2 cellular contexts compared by ENCODE assay signal in the genomic region with DNA sequence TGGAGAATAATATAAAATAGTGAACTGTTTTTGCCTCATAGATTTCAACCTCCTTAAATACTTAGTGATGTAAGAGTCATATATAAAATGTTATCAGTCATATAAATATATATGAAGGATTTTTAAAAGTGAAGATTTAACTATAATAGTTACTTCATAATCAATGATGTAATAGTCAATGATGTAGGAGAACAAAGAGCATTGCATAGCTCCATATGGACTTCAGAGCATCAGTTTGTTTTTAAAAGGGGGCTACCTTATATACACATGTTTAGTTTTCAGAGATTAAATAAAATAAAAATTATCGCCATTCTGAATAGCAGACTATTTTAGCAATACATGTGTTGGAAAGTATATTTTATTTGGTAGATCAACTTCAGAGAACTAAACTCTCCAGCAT.
TF ChIP-seq lines count a peak whose summit lies in the region.

No MANE protein-coding gene starts in this region.

TF ChIP-seq in SK-N-SH, 30 proteins besides CTCF, POLR2A, EP300 and RAD21 (continued from another document):
- no peak for TF ChIP-seq MAX (IDR thresholded peaks at IDR 0.05; ENCODE audit: low read depth)
- no peak for TF ChIP-seq TEAD4 (IDR thresholded peaks at IDR 0.05; ENCODE audit: borderline replicate concordance, insufficient read depth)
- no peak for TF ChIP-seq GABPA (IDR thresholded peaks at IDR 0.05; ENCODE audit: low read depth)
- no peak for TF ChIP-seq SMC3 (IDR thresholded peaks at IDR 0.05; ENCODE audit: low read depth, low read length)
- no peak for TF ChIP-seq TCF12 (IDR thresholded peaks at IDR 0.05)
- no peak for TF ChIP-seq FOXM1 (IDR thresholded peaks at IDR 0.05; ENCODE audit: low read depth)
- TF ChIP-seq USF1 (IDR thresholded peaks at IDR 0.05; ENCODE audit: borderline replicate concordance, low read depth): no peak
- TF ChIP-seq PBX3 (IDR thresholded peaks at IDR 0.05): no peak

TF ChIP-seq in SK-N-SH treated with all-trans-retinoic acid at 6 μM for 48 hours, 23 proteins besides CTCF, POLR2A, EP300 and RAD21 (continued from another document):
- TF ChIP-seq, protein P1, sequence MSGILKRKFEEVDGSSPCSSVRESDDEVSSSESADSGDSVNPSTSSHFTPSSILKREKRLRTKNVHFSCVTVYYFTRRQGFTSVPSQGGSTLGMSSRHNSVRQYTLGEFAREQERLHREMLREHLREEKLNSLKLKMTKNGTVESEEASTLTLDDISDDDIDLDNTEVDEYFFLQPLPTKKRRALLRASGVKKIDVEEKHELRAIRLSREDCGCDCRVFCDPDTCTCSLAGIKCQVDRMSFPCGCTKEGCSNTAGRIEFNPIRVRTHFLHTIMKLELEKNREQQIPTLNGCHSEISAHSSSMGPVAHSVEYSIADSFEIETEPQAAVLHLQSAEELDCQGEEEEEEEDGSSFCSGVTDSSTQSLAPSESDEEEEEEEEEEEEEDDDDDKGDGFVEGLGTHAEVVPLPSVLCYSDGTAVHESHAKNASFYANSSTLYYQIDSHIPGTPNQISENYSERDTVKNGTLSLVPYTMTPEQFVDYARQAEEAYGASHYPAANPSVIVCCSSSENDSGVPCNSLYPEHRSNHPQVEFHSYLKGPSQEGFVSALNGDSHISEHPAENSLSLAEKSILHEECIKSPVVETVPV (CRISPR knock-in tag; IDR thresholded peaks at IDR 0.05): no peak
- TF ChIP-seq ZNF8 (CRISPR knock-in tag; IDR thresholded peaks at IDR 0.05): no peak
- no peak for TF ChIP-seq ZNF70 (CRISPR knock-in tag; IDR thresholded peaks at IDR 0.05)
- TF ChIP-seq, protein P2, sequence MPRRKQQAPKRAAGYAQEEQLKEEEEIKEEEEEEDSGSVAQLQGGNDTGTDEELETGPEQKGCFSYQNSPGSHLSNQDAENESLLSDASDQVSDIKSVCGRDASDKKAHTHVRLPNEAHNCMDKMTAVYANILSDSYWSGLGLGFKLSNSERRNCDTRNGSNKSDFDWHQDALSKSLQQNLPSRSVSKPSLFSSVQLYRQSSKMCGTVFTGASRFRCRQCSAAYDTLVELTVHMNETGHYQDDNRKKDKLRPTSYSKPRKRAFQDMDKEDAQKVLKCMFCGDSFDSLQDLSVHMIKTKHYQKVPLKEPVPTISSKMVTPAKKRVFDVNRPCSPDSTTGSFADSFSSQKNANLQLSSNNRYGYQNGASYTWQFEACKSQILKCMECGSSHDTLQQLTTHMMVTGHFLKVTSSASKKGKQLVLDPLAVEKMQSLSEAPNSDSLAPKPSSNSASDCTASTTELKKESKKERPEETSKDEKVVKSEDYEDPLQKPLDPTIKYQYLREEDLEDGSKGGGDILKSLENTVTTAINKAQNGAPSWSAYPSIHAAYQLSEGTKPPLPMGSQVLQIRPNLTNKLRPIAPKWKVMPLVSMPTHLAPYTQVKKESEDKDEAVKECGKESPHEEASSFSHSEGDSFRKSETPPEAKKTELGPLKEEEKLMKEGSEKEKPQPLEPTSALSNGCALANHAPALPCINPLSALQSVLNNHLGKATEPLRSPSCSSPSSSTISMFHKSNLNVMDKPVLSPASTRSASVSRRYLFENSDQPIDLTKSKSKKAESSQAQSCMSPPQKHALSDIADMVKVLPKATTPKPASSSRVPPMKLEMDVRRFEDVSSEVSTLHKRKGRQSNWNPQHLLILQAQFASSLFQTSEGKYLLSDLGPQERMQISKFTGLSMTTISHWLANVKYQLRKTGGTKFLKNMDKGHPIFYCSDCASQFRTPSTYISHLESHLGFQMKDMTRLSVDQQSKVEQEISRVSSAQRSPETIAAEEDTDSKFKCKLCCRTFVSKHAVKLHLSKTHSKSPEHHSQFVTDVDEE (CRISPR knock-in tag; IDR thresholded peaks at IDR 0.05): no peak
- TF ChIP-seq SNAI2 (CRISPR knock-in tag; IDR thresholded peaks at IDR 0.05): no peak
- no peak for TF ChIP-seq PPARA (CRISPR knock-in tag; IDR thresholded peaks at IDR 0.05; ENCODE audit: borderline replicate concordance)
